28 cellular contexts compared by ENCODE assay signal in the genomic region with DNA sequence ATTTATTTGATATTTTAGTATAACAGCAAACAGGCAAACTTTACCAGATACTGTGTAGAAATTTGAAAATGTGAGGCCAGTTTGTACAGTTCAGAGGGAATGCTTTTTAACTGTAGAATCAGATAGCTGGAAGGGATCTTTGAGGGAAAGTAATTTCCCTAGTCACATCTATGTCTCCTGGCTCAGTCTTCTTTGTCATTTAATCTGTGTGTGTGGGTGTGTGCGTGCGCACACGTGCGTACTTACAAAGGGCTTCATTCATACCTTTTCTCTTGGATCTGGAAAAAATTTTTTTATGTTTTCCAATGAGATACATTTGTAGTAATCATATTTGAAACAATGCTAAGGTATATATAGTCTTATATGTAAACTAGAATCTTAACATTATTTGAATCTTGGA. TPM values are rescaled to one million over a fixed set of nuclear protein-coding genes. Genes with fewer than 3 reads are reported as not detected.
"Had no signal": no experiment of that assay in that cellular context is flagged by ENCODE, and none has a peak within 500 bp of the region (broad histone marks: within the 10 kb centered on the region; RNA-seq: fewer than 3 reads in every experiment).

No MANE protein-coding gene starts in this region.

- H3K36me3 Mint-ChIP-seq: naive thymus-derived CD4-positive, alpha-beta T cell; natural killer cell treated with Interleukin-12 subunit alpha and Interleukin-12 subunit beta and Interleukin-15 and Interleukin-18, amount 100 ng/mL, for 72 hours; stimulated activated effector memory CD8-positive, alpha-beta T cell treated with anti-CD3 and anti-CD28 coated beads, Interleukin-12 subunit alpha, Interleukin-12 subunit beta, amount 100 ng/mL, for 72 hours had no signal

- H3K9me3 ChIP-seq: left ventricle myocardium inferior, mucosa of descending colon, pancreas, prostate gland, spleen, suprapubic skin, thoracic aorta, tibial artery, upper lobe of right lung had no signal

- FAIRE-seq: urothelium cell line had no signal

- ATAC-seq: mucosa of descending colon; naive thymus-derived CD4-positive, alpha-beta T cell; natural killer cell treated with Interleukin-12 subunit alpha and Interleukin-12 subunit beta and Interleukin-15 and Interleukin-18, amount 100 ng/mL, for 72 hours; pancreas; right cardiac atrium; sciatic nerve; stimulated activated effector memory CD8-positive, alpha-beta T cell treated with anti-CD3 and anti-CD28 coated beads, Interleukin-12 subunit alpha, Interleukin-12 subunit beta, amount 100 ng/mL, for 72 hours; upper lobe of right lung had no signal

- H3K9me3 Mint-ChIP-seq: memory B cell; naive thymus-derived CD4-positive, alpha-beta T cell; natural killer cell treated with Interleukin-12 subunit alpha and Interleukin-12 subunit beta and Interleukin-15 and Interleukin-18, amount 100 ng/mL, for 72 hours; stimulated activated effector memory CD8-positive, alpha-beta T cell treated with anti-CD3 and anti-CD28 coated beads, Interleukin-12 subunit alpha, Interleukin-12 subunit beta, amount 100 ng/mL, for 72 hours; stimulated activated naive CD8-positive, alpha-beta T cell treated with anti-CD3 and anti-CD28 coated beads, Interleukin-15, Interleukin-2, amounts not matched to agents 100 ng/mL and 50 ng/mL, for 24 hours had no signal

- H3K4me3 ChIP-seq: left ventricle myocardium inferior, lung, mucosa of descending colon, pancreas, prostate gland, skin epidermis, spleen, suprapubic skin, thoracic aorta, tibial artery, upper lobe of right lung had no signal

- H3K27ac ChIP-seq: left ventricle myocardium inferior, pancreas, skin epidermis, spleen, suprapubic skin, thoracic aorta, tibial artery, upper lobe of right lung had no signal

- DNase-seq: islet precursor cell; left ventricle myocardium inferior; midbrain; mucosa of descending colon; naive thymus-derived CD4-positive, alpha-beta T cell; pancreas; posterior cingulate gyrus; retina; right cardiac atrium; spleen; stimulated activated CD4-positive, alpha-beta T cell treated with anti-CD3 and anti-CD28 coated beads, Interleukin-4, amount 100 ng/mL, for 24 hours; stimulated activated naive CD4-positive, alpha-beta T cell; tibial artery; trophoblast cell; upper lobe of right lung had no signal

- H3K27me3 Mint-ChIP-seq: memory B cell had no signal

- H3K27ac Mint-ChIP-seq: memory B cell; naive thymus-derived CD4-positive, alpha-beta T cell; natural killer cell treated with Interleukin-12 subunit alpha and Interleukin-12 subunit beta and Interleukin-15 and Interleukin-18, amount 100 ng/mL, for 72 hours; stimulated activated effector memory CD8-positive, alpha-beta T cell treated with anti-CD3 and anti-CD28 coated beads, Interleukin-12 subunit alpha, Interleukin-12 subunit beta, amount 100 ng/mL, for 72 hours; stimulated activated naive CD8-positive, alpha-beta T cell treated with anti-CD3 and anti-CD28 coated beads, Interleukin-15, Interleukin-2, amounts not matched to agents 100 ng/mL and 50 ng/mL, for 24 hours had no signal

- H3K4me1 Mint-ChIP-seq: naive thymus-derived CD4-positive, alpha-beta T cell; stimulated activated effector memory CD8-positive, alpha-beta T cell treated with anti-CD3 and anti-CD28 coated beads, Interleukin-12 subunit alpha, Interleukin-12 subunit beta, amount 100 ng/mL, for 72 hours had no signal

- H3K27me3 ChIP-seq: pancreas, spleen, suprapubic skin, tibial artery, upper lobe of right lung had no signal

- H3K4me1 ChIP-seq: left ventricle myocardium inferior, pancreas, prostate gland, spleen, suprapubic skin, tibial artery, upper lobe of right lung had no signal

- H3K4me3 Mint-ChIP-seq: memory B cell; naive thymus-derived CD4-positive, alpha-beta T cell; natural killer cell treated with Interleukin-12 subunit alpha and Interleukin-12 subunit beta and Interleukin-15 and Interleukin-18, amount 100 ng/mL, for 72 hours; stimulated activated effector memory CD8-positive, alpha-beta T cell treated with anti-CD3 and anti-CD28 coated beads, Interleukin-12 subunit alpha, Interleukin-12 subunit beta, amount 100 ng/mL, for 72 hours; stimulated activated naive CD8-positive, alpha-beta T cell treated with anti-CD3 and anti-CD28 coated beads, Interleukin-15, Interleukin-2, amounts not matched to agents 100 ng/mL and 50 ng/mL, for 24 hours had no signal

- H3K36me3 ChIP-seq: pancreas, prostate gland had no signal

RNA-seq across cellular contexts. Expression of a gene that starts 51.6 kb away (rescaled TPM):
- total RNA-seq: left ventricle myocardium inferior; mesenteric fat pad; myocyte; natural killer cell treated with Interleukin-12 subunit alpha and Interleukin-12 subunit beta and Interleukin-15 and Interleukin-18, amount 100 ng/mL, for 72 hours; sciatic nerve; suprapubic skin; thoracic aorta had no signal
